In genomic region chrX:100768679-100769338, GRCh38 we compare ENCODE assay signal across 1 cellular context.
A peak's percentile ranks its signal among the peaks of the same experiment; 100 is the strongest.
TF ChIP-seq lines count a peak whose summit lies in the region.

No MANE protein-coding gene starts in this region.

TF ChIP-seq in GM12878, 131 proteins besides CTCF, POLR2A, EP300 and RAD21 (continues in another document):
- TF ChIP-seq MLLT1 (IDR thresholded peaks at IDR 0.05) (no peak), CREB1 (IDR thresholded peaks at IDR 0.05; ENCODE audit: low read depth) (no peak), BHLHE40 (IDR thresholded peaks at IDR 0.05; ENCODE audit: borderline replicate concordance in 1 of 2, low read depth in 2 of 2, low read length in 1 of 2) (peak in 1 of 2 experiments; percentile 40; a peak in 1 of 4 replicates), IRF5 (IDR thresholded peaks at IDR 0.05; ENCODE audit: borderline replicate concordance) (no peak), CEBPB (IDR thresholded peaks at IDR 0.05; ENCODE audit: borderline replicate concordance in 1 of 2, low read depth in 2 of 2, low read length in 2 of 2) (no peak), PAX8 (IDR thresholded peaks at IDR 0.05) (no peak), SMARCA5 (IDR thresholded peaks at IDR 0.05) (peak; percentile 71), KLF5 (IDR thresholded peaks at IDR 0.05; ENCODE audit: partially characterized antibody) (no peak), MXI1 (IDR thresholded peaks at IDR 0.05; ENCODE audit: low read depth, low read length) (no peak), POU2F2 (IDR thresholded peaks at IDR 0.05; ENCODE audit: borderline replicate concordance, low read depth, low read length) (peak; percentile 56; the same call in 2 of the 3 replicates), ZNF687 (IDR thresholded peaks at IDR 0.05) (no peak), BCL3 (IDR thresholded peaks at IDR 0.05; ENCODE audit: borderline replicate concordance, insufficient read depth, low read depth, low read length, poor library complexity, severe bottlenecking) (no peak), ZNF24 (IDR thresholded peaks at IDR 0.05) (no peak), MYB (IDR thresholded peaks at IDR 0.05; ENCODE audit: borderline replicate concordance, low read depth, low read length) (no peak), RAD51 (IDR thresholded peaks at IDR 0.05) (no peak), SP1 (IDR thresholded peaks at IDR 0.05; ENCODE audit: low read depth, low read length) (no peak), ATF2 (IDR thresholded peaks at IDR 0.05; ENCODE audit: low read length) (no peak), BMI1 (IDR thresholded peaks at IDR 0.05; ENCODE audit: borderline replicate concordance) (no peak), PRDM15 (CRISPR knock-in tag; IDR thresholded peaks at IDR 0.05) (no peak), PAX5 (IDR thresholded peaks at IDR 0.05; ENCODE audit: borderline replicate concordance, low read depth, low read length) (no peak), FOS (IDR thresholded peaks at IDR 0.05; ENCODE audit: borderline replicate concordance, extremely low read depth, insufficient read length) (no peak), ATF3 (IDR thresholded peaks at IDR 0.05; ENCODE audit: borderline replicate concordance, extremely low read depth, low read depth, low read length) (peak; percentile 64; the same call in 1 of the 2 replicates), FOXM1 (IDR thresholded peaks at IDR 0.05; ENCODE audit: low read depth, low read length) (peak; percentile 76; the same call in 1 of the 2 replicates), RBBP5 (conservative IDR thresholded peaks at IDR 0.05) (no peak), CBX3 (IDR thresholded peaks at IDR 0.05; ENCODE audit: borderline replicate concordance, low read depth) (no peak), NFXL1 (IDR thresholded peaks at IDR 0.05; ENCODE audit: borderline replicate concordance) (no peak), SMC3 (IDR thresholded peaks at IDR 0.05; ENCODE audit: borderline replicate concordance, low read length) (peak; percentile 100), EGR1 (IDR thresholded peaks at IDR 0.05; ENCODE audit: borderline replicate concordance in 1 of 2, low read depth in 2 of 2, low read length in 2 of 2) (no peak), BACH1 (IDR thresholded peaks at IDR 0.05; ENCODE audit: borderline replicate concordance) (no peak), RELA (IDR thresholded peaks at IDR 0.05; ENCODE audit: borderline replicate concordance, partially characterized antibody) (no peak), NFYA (IDR thresholded peaks at IDR 0.05; ENCODE audit: borderline replicate concordance, low read depth, low read length) (no peak), LARP7 (IDR thresholded peaks at IDR 0.05) (no peak), POLR2AphosphoS2 (IDR thresholded peaks at IDR 0.05; ENCODE audit: low read depth, low read length) (no peak), STAT3 (IDR thresholded peaks at IDR 0.05; ENCODE audit: low read depth, low read length) (no peak), MEF2B (IDR thresholded peaks at IDR 0.05; ENCODE audit: partially characterized antibody, poor library complexity, severe bottlenecking) (no peak), E2F4 (IDR thresholded peaks at IDR 0.05; ENCODE audit: low read depth, low read length) (no peak), ESRRA (IDR thresholded peaks at IDR 0.05; ENCODE audit: low read length) (no peak), HDGF (IDR thresholded peaks at IDR 0.05) (no peak), CEBPZ (IDR thresholded peaks at IDR 0.05; ENCODE audit: low read depth, low read length) (peak; percentile 15; the same call in 1 of the 2 replicates)
